In genomic region chr6:16377470-16377869, GRCh38 we compare ENCODE assay signal across 23 cellular contexts.
"Had no signal": no experiment of that assay in that cellular context is flagged by ENCODE, and none has a peak within 500 bp of the region (broad histone marks: within the 10 kb centered on the region; RNA-seq: fewer than 3 reads in every experiment).

No MANE protein-coding gene starts in this region.

- DNase-seq: effector CD8-positive, alpha-beta T cell; endodermal cell; foreskin fibroblast; gastrocnemius medialis; kidney; mesendoderm; midbrain; naive thymus-derived CD4-positive, alpha-beta T cell; stimulated activated CD4-positive, alpha-beta T cell treated with anti-CD3 and anti-CD28 coated beads, Interleukin-12 subunit alpha, Interleukin-12 subunit beta, amount 100 ng/mL, for 4 hours; stimulated activated CD4-positive, alpha-beta T cell treated with anti-CD3 and anti-CD28 coated beads, Interleukin-1b, Interleukin-23, amount 100 ng/mL, for 48 hours; stimulated activated CD4-positive, alpha-beta T cell treated with anti-CD3 and anti-CD28 coated beads, Interleukin-4, amount 100 ng/mL, for 1 hour; stimulated activated CD8-positive, alpha-beta memory T cell treated with anti-CD3 and anti-CD28 coated beads, Interleukin-4, amount 100 ng/mL, for 48 hours; stimulated activated naive CD4-positive, alpha-beta T cell; stimulated activated naive CD8-positive, alpha-beta T cell treated with anti-CD3 and anti-CD28 coated beads, Interleukin-15, amount 100 ng/mL, for 72 hours; trophoblast cell had no signal

- H3K4me3 Mint-ChIP-seq: endodermal cell; naive thymus-derived CD4-positive, alpha-beta T cell; nephron; stimulated activated naive CD8-positive, alpha-beta T cell treated with anti-CD3 and anti-CD28 coated beads, Interleukin-15, amount 100 ng/mL, for 72 hours had no signal

- H3K9me3 ChIP-seq: gastrocnemius medialis, prostate gland, right atrium auricular region, suprapubic skin, vagina had no signal

- H3K27me3 Mint-ChIP-seq: naive thymus-derived CD4-positive, alpha-beta T cell; stimulated activated naive CD8-positive, alpha-beta T cell treated with anti-CD3 and anti-CD28 coated beads, Interleukin-15, amount 100 ng/mL, for 72 hours had no signal

- ATAC-seq: esophagus mucosa; gastrocnemius medialis; left lobe of liver; naive thymus-derived CD4-positive, alpha-beta T cell; sciatic nerve; stimulated activated naive CD8-positive, alpha-beta T cell treated with anti-CD3 and anti-CD28 coated beads, Interleukin-15, amount 100 ng/mL, for 72 hours had no signal

- H3K27ac Mint-ChIP-seq: endodermal cell; naive thymus-derived CD4-positive, alpha-beta T cell; stimulated activated naive CD8-positive, alpha-beta T cell treated with anti-CD3 and anti-CD28 coated beads, Interleukin-15, amount 100 ng/mL, for 72 hours had no signal

- H3K4me1 Mint-ChIP-seq: endodermal cell had no signal
